Comparison of ENCODE assay signal across 8 cellular contexts in genomic region chr11:134036484-134037092, GRCh38.
DNase-seq lines count a peak whose midpoint lies in the region; ATAC-seq lines count a peak whose summit lies in the region.

No MANE protein-coding gene starts in this region.

- H3K9ac ChIP-seq in HUES48 (ENCODE audit: low read depth, low read length) = no peak overlapping the region

- H3K4me1 ChIP-seq in HUES48 (ENCODE audit: control insufficient read depth, insufficient read depth, low read length) = peaks cover 29% of the 10 kb centered on the region

- H3K4me3 ChIP-seq in HUES48 (ENCODE audit: low read depth, low read length) = peak overlapping the region; percentile 68

- no peaks in the 10 kb centered on the region for H3K36me3 ChIP-seq in HUES48 (ENCODE audit: control insufficient read depth, insufficient read depth, low read length)

- peak overlapping the region; percentile 77 for H3K4me3 Mint-ChIP-seq in activated naive CD8-positive, alpha-beta T cell treated with anti-CD3 and anti-CD28 coated beads, Interleukin-2, amount 50 U/mL, for 24 hours
- H3K4me3 Mint-ChIP-seq in stimulated activated naive CD8-positive, alpha-beta T cell treated with anti-CD3 and anti-CD28 coated beads, Interleukin-15, amount 100 ng/mL, for 72 hours = peak overlapping the region; percentile 89 to 94

- H3K36me3 Mint-ChIP-seq in activated naive CD8-positive, alpha-beta T cell treated with anti-CD3 and anti-CD28 coated beads, Interleukin-2, amount 50 U/mL, for 24 hours (ENCODE audit: low read depth) = peaks cover 2% of the 10 kb centered on the region

- H3K27me3 ChIP-seq in HUES48 (ENCODE audit: control insufficient read depth, insufficient read depth, low read length) = peaks cover 3% of the 10 kb centered on the region; the same call in 1 of the 2 replicates

- no peaks in the 10 kb centered on the region for H3K9me3 ChIP-seq in HUES48 (ENCODE audit: control insufficient read depth, insufficient read depth, low read length)

- peak; percentile 25 for DNase-seq in activated naive CD8-positive, alpha-beta T cell treated with anti-CD3 and anti-CD28 coated beads, Interleukin-2, amount 50 U/mL, for 24 hours
- DNase-seq in iPS-NIHi11 (ENCODE audit: low spot score) (peak; percentile 32), NCI-H187 (lab: John Stamatoyannopoulos, UW) (no peak), pons (ENCODE audit: low spot score) (no peak), HCEC 1CT (no peak)
- DNase-seq in stimulated activated naive CD8-positive, alpha-beta T cell treated with anti-CD3 and anti-CD28 coated beads, Interleukin-15, amount 100 ng/mL, for 72 hours = peak; percentile 27 to 40

- peak overlapping the region; percentile 74 for H3K27ac Mint-ChIP-seq in activated naive CD8-positive, alpha-beta T cell treated with anti-CD3 and anti-CD28 coated beads, Interleukin-2, amount 50 U/mL, for 24 hours
- H3K27ac Mint-ChIP-seq in stimulated activated naive CD8-positive, alpha-beta T cell treated with anti-CD3 and anti-CD28 coated beads, Interleukin-15, amount 100 ng/mL, for 72 hours = peak overlapping the region; percentile 59 to 91

- H3K27me3 Mint-ChIP-seq in activated naive CD8-positive, alpha-beta T cell treated with anti-CD3 and anti-CD28 coated beads, Interleukin-2, amount 50 U/mL, for 24 hours = no peaks in the 10 kb centered on the region
- no peaks in the 10 kb centered on the region for H3K27me3 Mint-ChIP-seq in stimulated activated naive CD8-positive, alpha-beta T cell treated with anti-CD3 and anti-CD28 coated beads, Interleukin-15, amount 100 ng/mL, for 72 hours

- peaks cover 55% of the 10 kb centered on the region for H3K4me1 Mint-ChIP-seq in activated naive CD8-positive, alpha-beta T cell treated with anti-CD3 and anti-CD28 coated beads, Interleukin-2, amount 50 U/mL, for 24 hours
- peaks cover 58% of the 10 kb centered on the region for H3K4me1 Mint-ChIP-seq in stimulated activated naive CD8-positive, alpha-beta T cell treated with anti-CD3 and anti-CD28 coated beads, Interleukin-15, amount 100 ng/mL, for 72 hours

- no peaks in the 10 kb centered on the region for H3K9me3 Mint-ChIP-seq in activated naive CD8-positive, alpha-beta T cell treated with anti-CD3 and anti-CD28 coated beads, Interleukin-2, amount 50 U/mL, for 24 hours
- H3K9me3 Mint-ChIP-seq in stimulated activated naive CD8-positive, alpha-beta T cell treated with anti-CD3 and anti-CD28 coated beads, Interleukin-15, amount 100 ng/mL, for 72 hours = no peaks in the 10 kb centered on the region

- peak overlapping the region; percentile 85 for H3K27ac ChIP-seq in HUES48 (ENCODE audit: low read depth, low read length)

- peak; percentile 9 for ATAC-seq in activated naive CD8-positive, alpha-beta T cell treated with anti-CD3 and anti-CD28 coated beads, Interleukin-2, amount 50 U/mL, for 24 hours
- peak; percentile 16 for ATAC-seq in stimulated activated naive CD8-positive, alpha-beta T cell treated with anti-CD3 and anti-CD28 coated beads, Interleukin-15, amount 100 ng/mL, for 72 hours
- no peak for ATAC-seq in HG03469 (IDR thresholded peaks at IDR 0.05; ENCODE audit: unreplicated experiment)

Comparison
In these comparisons a context has a peak if more than half of its experiments do, and no peak if none do; other contexts are left out.
1. DNase-seq: peak in activated naive CD8-positive, alpha-beta T cell treated with anti-CD3 and anti-CD28 coated beads, Interleukin-2, amount 50 U/mL, for 24 hours (single experiment), iPS-NIHi11 (single experiment) and stimulated activated naive CD8-positive, alpha-beta T cell treated with anti-CD3 and anti-CD28 coated beads, Interleukin-15, amount 100 ng/mL, for 72 hours (2 of 2); none in NCI-H187 (0 of 2), pons (single experiment) and HCEC 1CT (single experiment).